In the genomic region with DNA sequence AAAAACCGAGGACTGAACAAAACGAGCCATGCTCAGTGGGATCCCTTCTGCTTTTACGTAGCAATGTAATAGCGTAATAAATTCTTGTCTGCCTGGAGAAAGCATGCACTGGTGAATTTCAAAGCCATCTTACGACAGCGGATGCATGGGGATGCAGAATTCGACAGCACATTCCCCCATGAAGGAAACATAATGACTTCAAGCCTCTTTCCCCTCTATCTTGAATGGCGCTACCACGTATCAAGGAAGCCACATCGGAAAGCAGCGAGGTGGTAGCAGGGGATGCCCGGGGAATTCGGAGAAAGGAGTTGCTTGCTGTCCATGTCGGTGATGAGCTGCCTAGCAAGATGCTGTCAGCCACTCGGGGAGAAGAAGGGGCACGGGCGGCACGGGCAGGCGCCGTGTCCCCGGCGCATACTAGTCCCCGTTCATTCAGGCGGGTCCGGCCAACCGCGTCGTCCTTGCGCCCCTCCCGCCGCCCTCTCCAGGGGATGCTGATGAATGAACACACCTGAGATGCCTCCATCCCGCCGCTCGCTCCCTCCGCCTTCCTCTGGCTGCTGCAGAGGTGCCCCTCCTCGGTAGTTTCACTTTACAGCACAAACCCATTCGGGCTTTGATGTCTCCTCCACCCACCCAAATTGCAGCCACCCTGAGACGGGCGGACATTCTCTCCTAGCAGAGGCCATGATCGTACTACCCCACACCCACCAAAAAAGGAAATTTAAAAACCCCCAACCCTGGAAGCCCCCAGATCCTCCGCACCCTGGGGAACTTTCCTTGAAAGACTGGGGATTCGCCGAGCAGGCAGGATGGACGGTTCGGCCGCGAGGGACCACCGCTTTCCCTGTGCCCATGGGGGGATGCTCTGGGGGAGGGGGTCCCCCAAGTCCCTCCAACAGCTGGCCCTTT, we compare ENCODE assay signal across 8 cellular contexts. TPM values are rescaled to one million over a fixed set of nuclear protein-coding genes. Genes with fewer than 3 reads are reported as not detected.
DNase-seq lines count a peak whose midpoint lies in the region; ATAC-seq and TF ChIP-seq lines count a peak whose summit lies in the region.

No MANE protein-coding gene starts in this region.

- H3K27ac ChIP-seq in mesenchymal stem cell (ENCODE audit: low read length, poor library complexity, severe bottlenecking) = no peak overlapping the region

- H3K14ac ChIP-seq in mesenchymal stem cell (ENCODE audit: low read length in 2 of 2) = peak overlapping the region in 1 of 2 experiments; percentile 58

- H2AK5ac ChIP-seq in mesenchymal stem cell (ENCODE audit: low read length, severe bottlenecking) = no peak overlapping the region

- no peaks in the 10 kb centered on the region for H3K36me3 ChIP-seq in mesenchymal stem cell (ENCODE audit: control insufficient read depth in 1 of 2, insufficient read depth in 2 of 2, low read depth in 1 of 2, low read length in 2 of 2)

- peaks cover 4% of the 10 kb centered on the region for H3K4me1 ChIP-seq in mesenchymal stem cell (ENCODE audit: control insufficient read depth, insufficient read depth, low read depth, low read length)

- H2BK12ac ChIP-seq in mesenchymal stem cell (ENCODE audit: low read length in 2 of 2) = no peak overlapping the region

- peaks cover 6% of the 10 kb centered on the region for H3K79me1 ChIP-seq in mesenchymal stem cell (replicated peaks; ENCODE audit: low read length, poor library complexity, severe bottlenecking)

- WGBS in mesenchymal stem cell = under 1% methylated on average over 46 of the region's 48 CpGs

- peak overlapping the region; percentile 88 for H3K9ac ChIP-seq in mesenchymal stem cell (ENCODE audit: low read length)

- peak; percentile 63 for DNase-seq in GM10266 (ENCODE audit: extremely low spot score)
- peak; percentile 31 for DNase-seq in LoVo (ENCODE audit: low spot score)
- DNase-seq in activated CD4-positive, alpha-beta T cell treated with anti-CD3 and anti-CD28 coated beads, Interleukin-2, amount 50 U/mL, for 48 hours = peak; percentile 40 to 54
- peak; percentile 66 for DNase-seq in ecto neural progenitor cell (ENCODE audit: low spot score)
- peak; percentile 50 for DNase-seq in mesenchymal stem cell
- DNase-seq in stimulated activated CD8-positive, alpha-beta memory T cell treated with anti-CD3 and anti-CD28 coated beads, Interleukin-2, amount 100 ng/mL, for 1 hour (ENCODE audit: low read depth in 2 of 2) = peak; percentile 7 to 11

- H3K4me3 ChIP-seq in mesenchymal stem cell (ENCODE audit: insufficient read depth in 1 of 2, low read depth in 1 of 2, low read length in 2 of 2) = peak overlapping the region; percentile 80 to 94

- H3K4ac ChIP-seq in mesenchymal stem cell (ENCODE audit: low read depth in 1 of 2, low read length in 2 of 2) = no peak overlapping the region

- H2AFZ ChIP-seq in mesenchymal stem cell (ENCODE audit: low read depth, low read length) = peak overlapping the region; percentile 54

- no peak for ATAC-seq in GM21825 (IDR thresholded peaks at IDR 0.05; ENCODE audit: unreplicated experiment)
- no peak for ATAC-seq in HG03342 (IDR thresholded peaks at IDR 0.05; ENCODE audit: unreplicated experiment)

- no peak for TF ChIP-seq CTCF in GM10266 (IDR thresholded peaks at IDR 0.05; ENCODE audit: control insufficient read depth, insufficient read depth, low read depth, missing control alignments)

- no peak overlapping the region for H4K91ac ChIP-seq in mesenchymal stem cell (ENCODE audit: low read length)

- peak overlapping the region; percentile 100 for H3K4me2 ChIP-seq in mesenchymal stem cell (ENCODE audit: low read length, poor library complexity, severe bottlenecking)

- H3K23ac ChIP-seq in mesenchymal stem cell (ENCODE audit: low read length in 2 of 2) = peak overlapping the region in 1 of 2 experiments; percentile 88

- no peak overlapping the region for H2BK15ac ChIP-seq in mesenchymal stem cell (ENCODE audit: low read depth, poor library complexity, severe bottlenecking)

- H3K18ac ChIP-seq in mesenchymal stem cell (ENCODE audit: low read depth in 1 of 2, low read length in 2 of 2) = no peak overlapping the region

- H2BK120ac ChIP-seq in mesenchymal stem cell (ENCODE audit: low read depth, low read length) = no peak overlapping the region

- no peak overlapping the region for H2BK5ac ChIP-seq in mesenchymal stem cell (ENCODE audit: low read depth, low read length, poor library complexity, severe bottlenecking)

- peaks cover 13 to 29% of the 10 kb centered on the region in 2 experiments for H3K27me3 ChIP-seq in mesenchymal stem cell (ENCODE audit: control insufficient read depth in 1 of 2, insufficient read depth in 1 of 2, low read length in 2 of 2)

- peak overlapping the region; percentile 36 for H4K8ac ChIP-seq in mesenchymal stem cell (ENCODE audit: low read length)

- H3K9me3 ChIP-seq in mesenchymal stem cell (ENCODE audit: control insufficient read depth, low read length) = no peaks in the 10 kb centered on the region

RNA-seq across cellular contexts. Expression of a gene that starts 0.6 kb away (rescaled TPM):
- polyA plus RNA-seq in mesenchymal stem cell (2013, experiment 1 of 2) = 1.4 TPM
- polyA plus RNA-seq in mesenchymal stem cell (2013, experiment 2 of 2) = 1.2 TPM

Comparison
In these comparisons a context has a peak if more than half of its experiments do, and no peak if none do; other contexts are left out.
1. DNase-seq: peak in every context shown above with its lines; median percentile 66 in ecto neural progenitor cell; 63 in GM10266; 50 in mesenchymal stem cell; 47 in activated CD4-positive, alpha-beta T cell treated with anti-CD3 and anti-CD28 coated beads, Interleukin-2, amount 50 U/mL, for 48 hours; 31 in LoVo; 9 in stimulated activated CD8-positive, alpha-beta memory T cell treated with anti-CD3 and anti-CD28 coated beads, Interleukin-2, amount 100 ng/mL, for 1 hour.